27 cellular contexts compared by ENCODE assay signal in the genomic region with DNA sequence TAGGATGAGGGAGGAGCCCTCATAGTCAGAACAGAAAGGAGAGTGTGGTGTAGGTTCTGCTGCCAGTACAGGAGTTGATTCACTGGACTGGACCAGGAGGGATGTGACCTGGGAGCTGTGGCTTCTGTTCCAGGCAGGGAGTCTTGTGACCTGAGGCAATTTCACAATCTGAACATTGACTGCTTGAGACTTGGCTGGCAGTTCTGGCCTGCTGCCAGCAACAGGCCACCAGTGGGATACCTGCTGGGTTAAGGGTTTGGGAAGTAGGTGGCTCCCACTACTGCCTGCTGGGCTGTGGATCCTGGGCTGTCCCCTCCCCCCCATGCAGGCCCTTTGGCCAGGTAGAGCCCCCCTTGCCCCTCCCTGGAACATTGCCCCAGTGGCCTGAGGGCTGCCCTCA.
DNase-seq lines count a peak whose midpoint lies in the region; ATAC-seq, FAIRE-seq and TF ChIP-seq lines count a peak whose summit lies in the region.
"Had no signal": no experiment of that assay in that cellular context is flagged by ENCODE, and none has a peak within 500 bp of the region (broad histone marks: within the 10 kb centered on the region; RNA-seq: fewer than 3 reads in every experiment).

No MANE protein-coding gene starts in this region.

- H3K79me2 ChIP-seq in HepG2 (ENCODE audit: insufficient read depth, low read length) = no peaks in the 10 kb centered on the region

- intact Hi-C loops in HepG2 (cut with micrococcal nuclease; ENCODE audit: unreplicated experiment) = no loop called here
- intact Hi-C loops in tibial artery (cut with DNase I; ENCODE audit: low total_unique reads) = no loop called here

- TF ChIP-seq CTCF in liver (IDR thresholded peaks at IDR 0.05; ENCODE audit: low read depth, low read length, missing input control) = no peak
- no peak for TF ChIP-seq CTCF in HepG2 (CRISPR knock-in tag; IDR thresholded peaks at IDR 0.05)
- TF ChIP-seq CTCF in tibial artery (IDR thresholded peaks at IDR 0.05) = no peak

- CTCF ChIA-PET in HepG2 (lab: Yijun Ruan, JAX; ENCODE audit: low intra/inter-chr PET ratio, low total read pairs) = no interaction called here

- TF ChIP-seq EP300 in HepG2 (IDR thresholded peaks at IDR 0.05; ENCODE audit: low read depth in 2 of 2, low read length in 2 of 2) = no peak
- TF ChIP-seq EP300 in HepG2 (CRISPR knock-in tag; IDR thresholded peaks at IDR 0.05; ENCODE audit: borderline replicate concordance) = no peak

- FAIRE-seq in HepG2 (lab: Jason Lieb, UNC) = no peak
- FAIRE-seq: D721Med, GM12892, small intestine had no signal

- no peak for TF ChIP-seq POLR2A in HepG2 (IDR thresholded peaks at IDR 0.05; ENCODE audit: insufficient read depth in 1 of 2, low read depth in 2 of 2, low read length in 2 of 2)

- H4K20me1 ChIP-seq in HepG2 (ENCODE audit: insufficient read depth, low read length) = no peaks in the 10 kb centered on the region

- no peak overlapping the region for H2AFZ ChIP-seq in HepG2 (ENCODE audit: low read length)
- H2AFZ ChIP-seq: GM23338 had no signal

- H3K4me3 ChIP-seq in liver (ENCODE audit: low read depth in 1 of 3, low read length in 3 of 3) (no peak overlapping the region), HepG2 (replicated peaks in 1 of 3; ENCODE audit: insufficient read depth in 1 of 3, low read depth in 2 of 3, low read length in 3 of 3) (no peak overlapping the region), tibial artery (no peak overlapping the region)
- H3K4me3 ChIP-seq: colonic mucosa, GM23338, lung, SK-N-MC had no signal

- H3K27me3 ChIP-seq in liver (ENCODE audit: control insufficient read depth in 4 of 4, insufficient read depth in 4 of 4, low read length in 3 of 4) (no peaks in the 10 kb centered on the region), HepG2 (ENCODE audit: control insufficient read depth in 1 of 2, insufficient read depth in 2 of 2, low read length in 2 of 2) (no peaks in the 10 kb centered on the region), tibial artery (no peaks in the 10 kb centered on the region)
- H3K27me3 ChIP-seq: colonic mucosa had no signal

- POLR2A ChIA-PET in HepG2 (lab: Yijun Ruan, JAX) = no interaction called here

- H3K27ac ChIP-seq in liver (ENCODE audit: low read depth in 1 of 2, low read length in 2 of 2) (no peak overlapping the region), HepG2 (ENCODE audit: extremely low read length, insufficient read depth, low read length) (no peak overlapping the region), tibial artery (no peak overlapping the region)
- H3K27ac ChIP-seq: C4-2B, colonic mucosa, HL-60, SK-N-MC had no signal

- H3K4me1 ChIP-seq in liver (ENCODE audit: control insufficient read depth in 4 of 4, insufficient read depth in 4 of 4, low read length in 3 of 4) (no peaks in the 10 kb centered on the region), HepG2 (ENCODE audit: insufficient read depth, low read length) (no peaks in the 10 kb centered on the region), tibial artery (no peaks in the 10 kb centered on the region)
- H3K4me1 ChIP-seq: colonic mucosa had no signal

- DNase-seq in HepG2 (ENCODE audit: low spot score) (no peak), NCI-H69 (lab: John Stamatoyannopoulos, UW) (peak; percentile 85), kidney tubule cell (ENCODE audit: low spot score) (peak; percentile 4), GM03348 (ENCODE audit: low spot score) (no peak), tibial artery (no peak)
- DNase-seq: activated CD4-positive, alpha-beta T cell treated with anti-CD3 and anti-CD28 coated beads for 36 hours; activated T-cell treated with anti-CD3 and anti-CD28 coated beads for 4 hours; anterior cingulate cortex; colonic mucosa; effector CD8-positive, alpha-beta T cell; foreskin fibroblast; NCI-H1092 treated with DMSO at 0.1 percent for 48 hours; NCI-H1930; NCI-H446 treated with DMSO at 0.1 percent for 48 hours; small intestine; stimulated activated CD8-positive, alpha-beta memory T cell treated with anti-CD3 and anti-CD28 coated beads, Interleukin-4, amount 100 ng/mL, for 48 hours; trophoblast cell had no signal

- H3K9ac ChIP-seq in liver (ENCODE audit: low read depth in 1 of 2, low read length in 2 of 2) = no peak overlapping the region
- H3K9ac ChIP-seq in HepG2 (ENCODE audit: insufficient read depth, low read depth, low read length) = no peak overlapping the region

- H3K4me2 ChIP-seq in HepG2 (ENCODE audit: low read depth, low read length) = no peak overlapping the region
- H3K4me2 ChIP-seq: GM23338 had no signal

- in situ Hi-C loops in HepG2 (cut with HindIII; ENCODE audit: extremely low pct_ligation_motif_present, low pct_unique_long_range_greater_than_20kb) = no loop called here

- no peak for TF ChIP-seq RAD21 in liver (IDR thresholded peaks at IDR 0.05)
- TF ChIP-seq RAD21 in HepG2 (CRISPR knock-in tag; IDR thresholded peaks at IDR 0.05) = no peak

- H3K36me3 ChIP-seq in liver (ENCODE audit: control insufficient read depth in 4 of 4, insufficient read depth in 3 of 4, low read depth in 1 of 4, low read length in 3 of 4) (no peaks in the 10 kb centered on the region), HepG2 (replicated peaks in 1 of 2; ENCODE audit: control insufficient read depth in 1 of 2, insufficient read depth in 2 of 2, low read length in 2 of 2) (no peaks in the 10 kb centered on the region), tibial artery (no peaks in the 10 kb centered on the region)
- H3K36me3 ChIP-seq: colonic mucosa had no signal

- H3K9me3 ChIP-seq in liver (ENCODE audit: control insufficient read depth in 4 of 4, low read length in 3 of 4) (peaks cover 0 to 3% (median 1%) of the 10 kb centered on the region in 4 donors), HepG2 (ENCODE audit: low read length) (peaks cover 9% of the 10 kb centered on the region; the same call in 1 of the 2 replicates), tibial artery (peaks cover 0 to 15% (median 5%) of the 10 kb centered on the region in 3 donors)
- H3K9me3 ChIP-seq: colonic mucosa had no signal

- no TSS peak for BruUV-seq in HepG2 (replicated peaks; lab: Mats Ljungman, UMichigan)

- ATAC-seq in HepG2 = no peak
- ATAC-seq in GM21825 (IDR thresholded peaks at IDR 0.05; ENCODE audit: unreplicated experiment) = no peak
- ATAC-seq: activated CD4-positive, alpha-beta T cell treated with anti-CD3 and anti-CD28 coated beads for 36 hours; activated naive CD4-positive, alpha-beta T cell treated with anti-CD3 and anti-CD28 coated beads, Interleukin-2, amount 50 U/mL, for 72 hours; GM23338 had no signal

TF ChIP-seq in liver, 16 proteins besides CTCF, POLR2A, EP300 and RAD21:
- no peak for TF ChIP-seq FOXA2 (IDR thresholded peaks at IDR 0.05)
- TF ChIP-seq HNF4A (conservative IDR thresholded peaks at IDR 0.05) = peak; percentile 18 to 34

TF ChIP-seq in HepG2, 621 proteins besides CTCF, POLR2A, EP300 and RAD21:
- TF ChIP-seq, protein P1, sequence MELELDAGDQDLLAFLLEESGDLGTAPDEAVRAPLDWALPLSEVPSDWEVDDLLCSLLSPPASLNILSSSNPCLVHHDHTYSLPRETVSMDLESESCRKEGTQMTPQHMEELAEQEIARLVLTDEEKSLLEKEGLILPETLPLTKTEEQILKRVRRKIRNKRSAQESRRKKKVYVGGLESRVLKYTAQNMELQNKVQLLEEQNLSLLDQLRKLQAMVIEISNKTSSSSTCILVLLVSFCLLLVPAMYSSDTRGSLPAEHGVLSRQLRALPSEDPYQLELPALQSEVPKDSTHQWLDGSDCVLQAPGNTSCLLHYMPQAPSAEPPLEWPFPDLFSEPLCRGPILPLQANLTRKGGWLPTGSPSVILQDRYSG (CRISPR knock-in tag; IDR thresholded peaks at IDR 0.05) = no peak

Comparison
In these comparisons a context has a peak if more than half of its experiments do, and no peak if none do; other contexts are left out.
1. DNase-seq: peak in NCI-H69 (single experiment) and kidney tubule cell (single experiment); none in HepG2 (single experiment), GM03348 (single experiment) and tibial artery (0 of 2).